In genomic region chr11:57073121-57073520, GRCh38 we compare ENCODE assay signal across 26 cellular contexts.
DNase-seq lines count a peak whose midpoint lies in the region; ATAC-seq and TF ChIP-seq lines count a peak whose summit lies in the region.
"Had no signal": no experiment of that assay in that cellular context is flagged by ENCODE, and none has a peak within 500 bp of the region (broad histone marks: within the 10 kb centered on the region; RNA-seq: fewer than 3 reads in every experiment).

No MANE protein-coding gene starts in this region.

- H3K27me3 ChIP-seq in adipocyte (replicated peaks; ENCODE audit: control insufficient read depth, insufficient read depth, low read length) (no peaks in the 10 kb centered on the region), suprapubic skin (no peaks in the 10 kb centered on the region)
- H3K27me3 ChIP-seq: testis had no signal

- H3K9me3 Mint-ChIP-seq in HFFc6, result no peaks in the 10 kb centered on the region
- no peaks in the 10 kb centered on the region for H3K9me3 Mint-ChIP-seq in activated CD8-positive, alpha-beta memory T cell treated with anti-CD3 and anti-CD28 coated beads, Interleukin-2, amount 10 ng/mL, durations not matched to agents 7 days and 5 days (ENCODE audit: low read depth)
- H3K9me3 Mint-ChIP-seq: activated B cell treated with CpG ODN at 0.5 μM for 24 hours; activated naive CD8-positive, alpha-beta T cell treated with anti-CD3 and anti-CD28 coated beads, Interleukin-2, amount 10 ng/mL, durations not matched to agents 7 days and 5 days; activated T-cell treated with anti-CD3 and anti-CD28 coated beads, Interleukin-2, amount 50 U/mL, for 72 hours; central memory CD8-positive, alpha-beta T cell had no signal

- no peaks in the 10 kb centered on the region for H3K36me3 Mint-ChIP-seq in HFFc6 (ENCODE audit: low read depth)
- H3K36me3 Mint-ChIP-seq in activated CD8-positive, alpha-beta memory T cell treated with anti-CD3 and anti-CD28 coated beads, Interleukin-2, amount 10 ng/mL, durations not matched to agents 7 days and 5 days, result no peaks in the 10 kb centered on the region
- H3K36me3 Mint-ChIP-seq: activated naive CD8-positive, alpha-beta T cell treated with anti-CD3 and anti-CD28 coated beads, Interleukin-2, amount 10 ng/mL, durations not matched to agents 7 days and 5 days; CD14-positive monocyte; mesothelial cell of epicardium had no signal

- H3K9me3 ChIP-seq in adipocyte (ENCODE audit: control insufficient read depth, low read length) (no peaks in the 10 kb centered on the region), suprapubic skin (no peaks in the 10 kb centered on the region)
- H3K9me3 ChIP-seq: psoas muscle, testis had no signal

- TF ChIP-seq CTCF in HFFc6 (IDR thresholded peaks at IDR 0.05) (no peak), fibroblast of the aortic adventitia (IDR thresholded peaks at IDR 0.05; ENCODE audit: insufficient read depth, low read length) (no peak), suprapubic skin (IDR thresholded peaks at IDR 0.05) (no peak)

- H3K27ac Mint-ChIP-seq in HFFc6, result peak overlapping the region; percentile 41
- H3K27ac Mint-ChIP-seq in activated CD8-positive, alpha-beta memory T cell treated with anti-CD3 and anti-CD28 coated beads, Interleukin-2, amount 10 ng/mL, durations not matched to agents 7 days and 5 days, result no peak overlapping the region
- H3K27ac Mint-ChIP-seq: activated B cell treated with CpG ODN at 0.5 μM for 24 hours; activated CD8-positive, alpha-beta T cell treated with anti-CD3 and anti-CD28 coated beads, Interleukin-2, amount 10 ng/mL, durations not matched to agents 7 days and 5 days; activated naive CD8-positive, alpha-beta T cell treated with anti-CD3 and anti-CD28 coated beads, Interleukin-2, amount 10 ng/mL, durations not matched to agents 7 days and 5 days; activated T-cell treated with anti-CD3 and anti-CD28 coated beads, Interleukin-2, amount 50 U/mL, for 72 hours; CD14-positive monocyte; mesothelial cell of epicardium had no signal

- H3K4me1 Mint-ChIP-seq in HFFc6 (ENCODE audit: low read depth), result peaks cover 36% of the 10 kb centered on the region
- no peaks in the 10 kb centered on the region for H3K4me1 Mint-ChIP-seq in activated CD8-positive, alpha-beta memory T cell treated with anti-CD3 and anti-CD28 coated beads, Interleukin-2, amount 10 ng/mL, durations not matched to agents 7 days and 5 days
- H3K4me1 Mint-ChIP-seq: activated B cell treated with CpG ODN at 0.5 μM for 24 hours; activated naive CD8-positive, alpha-beta T cell treated with anti-CD3 and anti-CD28 coated beads, Interleukin-2, amount 10 ng/mL, durations not matched to agents 7 days and 5 days; CD14-positive monocyte; central memory CD8-positive, alpha-beta T cell; mesothelial cell of epicardium had no signal

- H3K27me3 Mint-ChIP-seq in HFFc6 (ENCODE audit: insufficient read depth), result peaks cover 2% of the 10 kb centered on the region
- H3K27me3 Mint-ChIP-seq in activated CD8-positive, alpha-beta memory T cell treated with anti-CD3 and anti-CD28 coated beads, Interleukin-2, amount 10 ng/mL, durations not matched to agents 7 days and 5 days, result no peaks in the 10 kb centered on the region
- H3K27me3 Mint-ChIP-seq: activated B cell treated with CpG ODN at 0.5 μM for 24 hours; activated naive CD8-positive, alpha-beta T cell treated with anti-CD3 and anti-CD28 coated beads, Interleukin-2, amount 10 ng/mL, durations not matched to agents 7 days and 5 days; central memory CD8-positive, alpha-beta T cell had no signal

- WGBS in suprapubic skin, result 88% methylated on average over 3 of the region's 3 CpGs

- H3K4me1 ChIP-seq in adipocyte (ENCODE audit: control insufficient read depth, insufficient read depth, low read length) (peaks cover 32% of the 10 kb centered on the region), suprapubic skin (peaks cover 19% of the 10 kb centered on the region)
- H3K4me1 ChIP-seq: psoas muscle, testis had no signal

- no peak for TF ChIP-seq EP300 in suprapubic skin (IDR thresholded peaks at IDR 0.05)

- H3K4me3 ChIP-seq in adipocyte (ENCODE audit: low read length) (no peak overlapping the region), fibroblast of the aortic adventitia (ENCODE audit: low read depth, low read length) (no peak overlapping the region), suprapubic skin (no peak overlapping the region)
- H3K4me3 ChIP-seq: psoas muscle, testis had no signal

- no peak overlapping the region for H3K9ac ChIP-seq in adipocyte (ENCODE audit: low read length)

- H3K4me3 Mint-ChIP-seq in HFFc6, result no peak overlapping the region
- H3K4me3 Mint-ChIP-seq in activated CD8-positive, alpha-beta memory T cell treated with anti-CD3 and anti-CD28 coated beads, Interleukin-2, amount 10 ng/mL, durations not matched to agents 7 days and 5 days, result no peak overlapping the region
- H3K4me3 Mint-ChIP-seq: activated B cell treated with CpG ODN at 0.5 μM for 24 hours; activated CD8-positive, alpha-beta T cell treated with anti-CD3 and anti-CD28 coated beads, Interleukin-2, amount 10 ng/mL, durations not matched to agents 7 days and 5 days; activated naive CD8-positive, alpha-beta T cell treated with anti-CD3 and anti-CD28 coated beads, Interleukin-2, amount 10 ng/mL, durations not matched to agents 7 days and 5 days; activated T-cell treated with anti-CD3 and anti-CD28 coated beads, Interleukin-2, amount 50 U/mL, for 72 hours; CD14-positive monocyte; central memory CD8-positive, alpha-beta T cell; mesothelial cell of epicardium had no signal

- DNase-seq in HFFc6 (peak; percentile 25), adipocyte (ENCODE audit: low read depth) (peak; percentile 16), fibroblast of the aortic adventitia (ENCODE audit: low read depth) (peak; percentile 50), suprapubic skin (ENCODE audit: low spot score in 2 of 2) (no peak), HuH-7.5 (ENCODE audit: low spot score) (no peak), 8988T (no peak)
- DNase-seq in activated CD8-positive, alpha-beta memory T cell treated with anti-CD3 and anti-CD28 coated beads, Interleukin-2, amount 10 ng/mL, durations not matched to agents 7 days and 5 days, result no peak
- DNase-seq: activated B cell treated with CpG ODN at 0.5 μM for 24 hours; activated CD8-positive, alpha-beta T cell treated with anti-CD3 and anti-CD28 coated beads, Interleukin-2, amount 10 ng/mL, durations not matched to agents 7 days and 5 days; activated naive CD8-positive, alpha-beta T cell treated with anti-CD3 and anti-CD28 coated beads, Interleukin-2, amount 10 ng/mL, durations not matched to agents 7 days and 5 days; activated T-cell treated with anti-CD3 and anti-CD28 coated beads, Interleukin-2, amount 50 U/mL, for 72 hours; DMS53; effector CD8-positive, alpha-beta T cell; hippocampal formation; kidney; MV-4-11; NCI-H1930; NCI-H446 treated with DMSO at 0.1 percent for 48 hours; psoas muscle; Right ventricle myocardium superior; stimulated activated CD8-positive, alpha-beta memory T cell treated with anti-CD3 and anti-CD28 coated beads, Interleukin-4, amount 100 ng/mL, for 48 hours; testis had no signal

- no peak for ATAC-seq in HG03039 (IDR thresholded peaks at IDR 0.05; ENCODE audit: unreplicated experiment)
- no peak for ATAC-seq in activated CD8-positive, alpha-beta memory T cell treated with anti-CD3 and anti-CD28 coated beads, Interleukin-2, amount 10 ng/mL, durations not matched to agents 7 days and 5 days
- ATAC-seq: activated CD8-positive, alpha-beta T cell treated with anti-CD3 and anti-CD28 coated beads, Interleukin-2, amount 10 ng/mL, durations not matched to agents 7 days and 5 days; activated T-cell treated with anti-CD3 and anti-CD28 coated beads, Interleukin-2, amount 50 U/mL, for 72 hours had no signal

- no peak for TF ChIP-seq POLR2A in suprapubic skin (IDR thresholded peaks at IDR 0.05)

- H3K27ac ChIP-seq in suprapubic skin, result peak overlapping the region; percentile 50
- H3K27ac ChIP-seq: testis had no signal

- no peaks in the 10 kb centered on the region for H3K36me3 ChIP-seq in adipocyte (ENCODE audit: control insufficient read depth, insufficient read depth, low read length, severe bottlenecking)
- no peaks in the 10 kb centered on the region for H3K36me3 ChIP-seq in suprapubic skin

- CTCF ChIA-PET in activated CD8-positive, alpha-beta memory T cell treated with anti-CD3 and anti-CD28 coated beads, Interleukin-2, amount 10 ng/mL, durations not matched to agents 7 days and 5 days (lab: Charles Lee), result no interaction called here

Comparison
In these comparisons a context has a peak if more than half of its experiments do, and no peak if none do; other contexts are left out.
1. DNase-seq: peak in HFFc6 (single experiment), adipocyte (single experiment) and fibroblast of the aortic adventitia (single experiment); none in suprapubic skin (0 of 2), HuH-7.5 (single experiment), 8988T (single experiment) and activated CD8-positive, alpha-beta memory T cell treated with anti-CD3 and anti-CD28 coated beads, Interleukin-2, amount 10 ng/mL, durations not matched to agents 7 days and 5 days (single experiment).